Comparison of ENCODE assay signal across 8 cellular contexts in genomic region chr14:80955434-80955939, GRCh38. TPM values are rescaled to one million over a fixed set of nuclear protein-coding genes. Genes with fewer than 3 reads are reported as not detected.
DNase-seq lines count a peak whose midpoint lies in the region; ATAC-seq and TF ChIP-seq lines count a peak whose summit lies in the region.

Gene TSHR (plus strand): TSS chr14:80955621. CDS start chr14:80955681, 60 bp downstream.

- no peak for TF ChIP-seq CTCF in hepatocyte (IDR thresholded peaks at IDR 0.05; ENCODE audit: poor library complexity)

- H3K4me3 ChIP-seq in hepatocyte (peak within 1 kb of the TSS; percentile 66), skeletal muscle cell (ENCODE audit: low read depth, low read length) (peak within 1 kb of the TSS; percentile 64)

- peaks cover 59% of the 10 kb centered on the region for H3K4me1 Mint-ChIP-seq in activated T-helper 1 cell treated with anti-CD3 and anti-CD28 coated beads, Interleukin-12 subunit alpha, Interleukin-12 subunit beta, Interleukin-2, Interleukin-4 antibody, amounts not matched to agents 30 ng/mL and 10 ng/mL and 1 ng/mL, durations not matched to agents 14 hours and 24 hours and 36 hours (ENCODE audit: low read depth)

- no peaks in the 10 kb centered on the region for H3K79me2 ChIP-seq in hepatocyte

- H3K4me3 Mint-ChIP-seq in activated T-helper 1 cell treated with anti-CD3 and anti-CD28 coated beads, Interleukin-12 subunit alpha, Interleukin-12 subunit beta, Interleukin-2, Interleukin-4 antibody, amounts not matched to agents 30 ng/mL and 10 ng/mL and 1 ng/mL, durations not matched to agents 14 hours and 24 hours and 36 hours: peak within 1 kb of the TSS; percentile 88

- H3K36me3 Mint-ChIP-seq in activated T-helper 1 cell treated with anti-CD3 and anti-CD28 coated beads, Interleukin-12 subunit alpha, Interleukin-12 subunit beta, Interleukin-2, Interleukin-4 antibody, amounts not matched to agents 30 ng/mL and 10 ng/mL and 1 ng/mL, durations not matched to agents 14 hours and 24 hours and 36 hours (ENCODE audit: low read depth): peaks cover 9% of the 10 kb centered on the region

- peaks cover 25% of the 10 kb centered on the region for H3K27me3 Mint-ChIP-seq in activated T-helper 1 cell treated with anti-CD3 and anti-CD28 coated beads, Interleukin-12 subunit alpha, Interleukin-12 subunit beta, Interleukin-2, Interleukin-4 antibody, amounts not matched to agents 30 ng/mL and 10 ng/mL and 1 ng/mL, durations not matched to agents 14 hours and 24 hours and 36 hours (ENCODE audit: insufficient read depth)

- intact Hi-C loops in activated T-helper 1 cell treated with anti-CD3 and anti-CD28 coated beads, Interleukin-12 subunit alpha, Interleukin-12 subunit beta, Interleukin-2, Interleukin-4 antibody, amounts not matched to agents 30 ng/mL and 10 ng/mL and 1 ng/mL, durations not matched to agents 14 hours and 24 hours and 36 hours (cut with micrococcal nuclease): loop anchor here (2.0 kb wide), 1 partner anchor 509 kb away; no protein-coding TSS in a partner anchor

- DNase-seq in NCI-H146 (lab: John Stamatoyannopoulos, UW) (peak; percentile 18), NCI-H146 treated with DMSO at 0.1 percent for 48 hours (lab: John Stamatoyannopoulos, UW; ENCODE audit: unreplicated experiment) (no peak), hepatocyte (ENCODE audit: low spot score) (no peak), skeletal muscle cell (ENCODE audit: low read depth) (no peak), SHP77 treated with DMSO at 0.1 percent for 48 hours (lab: John Stamatoyannopoulos, UW) (no peak), COLO829 (ENCODE audit: low spot score) (no peak)
- no peak for DNase-seq in activated T-helper 1 cell treated with anti-CD3 and anti-CD28 coated beads, Interleukin-12 subunit alpha, Interleukin-12 subunit beta, Interleukin-2, Interleukin-4 antibody, amounts not matched to agents 30 ng/mL and 10 ng/mL and 1 ng/mL, durations not matched to agents 14 hours and 24 hours and 36 hours (ENCODE audit: low spot score)

- no peaks in the 10 kb centered on the region for H3K4me1 ChIP-seq in hepatocyte (ENCODE audit: insufficient read depth)

- H3K27ac ChIP-seq in hepatocyte: no peak within 1 kb of the TSS

- no peak for ATAC-seq in HG03354 (IDR thresholded peaks at IDR 0.05; ENCODE audit: poor library complexity, severe bottlenecking, unreplicated experiment)

- H3K36me3 ChIP-seq in hepatocyte (replicated peaks; ENCODE audit: insufficient read depth, low read depth): no peaks in the 10 kb centered on the region

- WGBS in hepatocyte (ENCODE audit: low lambda C conversion rate, missing lambda C conversion rate): 11% methylated on average over 18 of the region's 19 CpGs

- no peaks in the 10 kb centered on the region for H4K20me1 ChIP-seq in hepatocyte (ENCODE audit: insufficient read depth, poor library complexity, severe bottlenecking)

- H3K4me2 ChIP-seq in hepatocyte: peak within 1 kb of the TSS; percentile 97

- H2AFZ ChIP-seq in hepatocyte: peak within 1 kb of the TSS; percentile 91

- H3K9me3 ChIP-seq in hepatocyte (ENCODE audit: low read depth): no peaks in the 10 kb centered on the region

- peak within 1 kb of the TSS; percentile 62 for H3K27ac Mint-ChIP-seq in activated T-helper 1 cell treated with anti-CD3 and anti-CD28 coated beads, Interleukin-12 subunit alpha, Interleukin-12 subunit beta, Interleukin-2, Interleukin-4 antibody, amounts not matched to agents 30 ng/mL and 10 ng/mL and 1 ng/mL, durations not matched to agents 14 hours and 24 hours and 36 hours

- no peaks in the 10 kb centered on the region for H3K9me2 ChIP-seq in hepatocyte (replicated peaks; ENCODE audit: insufficient read depth)

- no peaks in the 10 kb centered on the region for H3K9me3 Mint-ChIP-seq in activated T-helper 1 cell treated with anti-CD3 and anti-CD28 coated beads, Interleukin-12 subunit alpha, Interleukin-12 subunit beta, Interleukin-2, Interleukin-4 antibody, amounts not matched to agents 30 ng/mL and 10 ng/mL and 1 ng/mL, durations not matched to agents 14 hours and 24 hours and 36 hours

- H3K27me3 ChIP-seq in hepatocyte: peaks cover 53% of the 10 kb centered on the region

RNA-seq across cellular contexts. Expression of gene TSHR, which starts in this region (rescaled TPM):
- total RNA-seq in activated T-helper 1 cell treated with anti-CD3 and anti-CD28 coated beads, Interleukin-12 subunit alpha, Interleukin-12 subunit beta, Interleukin-2, Interleukin-4 antibody, amounts not matched to agents 30 ng/mL and 10 ng/mL and 1 ng/mL, durations not matched to agents 14 hours and 24 hours and 36 hours: 0.16 and 0.47 TPM in 2 replicates
- total RNA-seq in hepatocyte: 0.08 TPM in 1 of 2 replicates, not detected in the other
- polyA plus RNA-seq in hepatocyte: 0.43 and 0.83 TPM in 2 replicates
